8 cellular contexts compared by ENCODE assay signal in the genomic region with DNA sequence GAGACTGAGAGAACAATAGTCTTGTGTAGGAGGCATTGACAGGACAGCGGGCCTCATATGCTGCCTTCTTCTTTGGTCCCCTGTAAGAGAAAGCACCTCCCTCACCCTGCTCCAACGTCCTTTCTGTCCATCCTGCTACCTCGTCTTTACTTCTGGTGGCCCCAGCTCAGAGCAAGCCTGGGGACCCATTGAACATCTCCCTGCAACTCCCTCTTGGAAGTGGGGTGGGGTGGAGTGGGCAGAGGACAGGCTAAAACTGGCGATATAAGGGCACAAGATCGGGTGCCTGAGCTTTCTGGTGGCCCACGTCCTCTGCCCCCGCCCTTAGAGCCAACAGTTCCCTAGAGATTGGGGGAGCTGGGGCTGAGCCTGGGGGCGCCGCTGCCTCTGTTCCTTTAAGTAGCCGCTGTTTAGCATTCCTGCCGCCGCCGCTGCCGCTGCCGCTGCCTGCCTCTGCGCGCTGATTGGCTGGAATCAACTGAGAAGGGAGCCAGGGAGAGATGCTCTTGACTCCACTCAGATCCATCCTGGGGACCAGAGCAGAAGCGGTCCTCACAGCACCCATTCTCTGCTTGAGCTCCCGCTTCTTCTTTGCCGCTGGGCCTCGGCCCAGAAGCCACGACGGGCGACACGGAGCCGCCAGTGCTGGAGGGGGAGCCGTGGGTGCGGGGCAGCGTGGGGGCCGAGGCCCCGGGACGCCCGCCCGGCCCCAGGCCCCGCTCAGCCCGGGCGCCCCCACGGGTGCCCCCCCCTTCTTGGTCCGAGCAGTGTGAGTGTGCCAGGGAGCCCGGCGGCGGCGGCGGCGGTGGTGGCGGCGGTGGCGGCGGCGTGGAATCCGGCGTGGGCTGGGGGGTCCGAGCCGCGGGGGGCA. TPM values are rescaled to one million over a fixed set of nuclear protein-coding genes. Genes with fewer than 3 reads are reported as not detected.
A peak's percentile ranks its signal among the peaks of the same experiment; 100 is the strongest.
DNase-seq lines count a peak whose midpoint lies in the region; ATAC-seq and TF ChIP-seq lines count a peak whose summit lies in the region.

Gene DLG3, plus strand, starts transcription at position 510 of the 871 bp plus-strand sequence. CDS start 367 bp downstream, outside the sequence.

- H3K36me3 ChIP-seq in RWPE2 (ENCODE audit: low read depth) (no peaks in the 10 kb centered on the region), aorta (ENCODE audit: control insufficient read depth in 1 of 2, insufficient read depth in 2 of 2, low read length in 1 of 2) (no peaks in the 10 kb centered on the region)
- no peaks in the 10 kb centered on the region for H3K36me3 ChIP-seq in effector memory CD4-positive, alpha-beta T cell (ENCODE audit: control insufficient read depth, insufficient read depth, low read length)

- H3K27ac ChIP-seq in RWPE2 (ENCODE audit: poor library complexity, severe bottlenecking) = no peak within 1 kb of the TSS
- no peak within 1 kb of the TSS for H3K27ac ChIP-seq in effector memory CD4-positive, alpha-beta T cell (ENCODE audit: insufficient read depth, low read length, poor library complexity, severe bottlenecking)
- no peak within 1 kb of the TSS for H3K27ac ChIP-seq in aorta (ENCODE audit: low read depth in 1 of 2, low read length in 2 of 2)

- H3K27me3 ChIP-seq in RWPE2 (ENCODE audit: insufficient read depth, poor library complexity, severe bottlenecking) (peaks cover 5% of the 10 kb centered on the region), aorta (ENCODE audit: control insufficient read depth in 1 of 2, insufficient read depth in 2 of 2, low read length in 1 of 2) (no peaks in the 10 kb centered on the region)
- H3K27me3 ChIP-seq in effector memory CD4-positive, alpha-beta T cell (replicated peaks; ENCODE audit: control insufficient read depth, insufficient read depth, low read length, poor library complexity, severe bottlenecking) = peaks cover 3% of the 10 kb centered on the region

- H3K4me1 ChIP-seq in RWPE2 (ENCODE audit: insufficient read depth, poor library complexity, severe bottlenecking) = no peaks in the 10 kb centered on the region
- H3K4me1 ChIP-seq in effector memory CD4-positive, alpha-beta T cell (ENCODE audit: control insufficient read depth, insufficient read depth, low read length, poor library complexity, severe bottlenecking) = peaks cover 4% of the 10 kb centered on the region
- no peaks in the 10 kb centered on the region for H3K4me1 ChIP-seq in aorta (ENCODE audit: control insufficient read depth in 1 of 2, insufficient read depth in 2 of 2, low read length in 2 of 2)

- no peak for TF ChIP-seq CTCF in RWPE2 (IDR thresholded peaks at IDR 0.05; ENCODE audit: poor library complexity, severe bottlenecking)

- intact Hi-C loops in aorta (cut with DNase I) = no loop called here

- H3K9me3 ChIP-seq in RWPE2 (ENCODE audit: severe bottlenecking) (no peaks in the 10 kb centered on the region), aorta (ENCODE audit: control insufficient read depth, low read length) (no peaks in the 10 kb centered on the region)
- H3K9me3 ChIP-seq in effector memory CD4-positive, alpha-beta T cell (ENCODE audit: control insufficient read depth, low read length) = no peaks in the 10 kb centered on the region

- WGBS in aorta, 2 donors = 2 to 24% methylated on average over 31 to 55 of the region's 55 CpGs

- H3K4me3 ChIP-seq in RWPE2 (ENCODE audit: severe bottlenecking) (peak within 1 kb of the TSS; percentile 22), aorta (ENCODE audit: low read length in 2 of 2) (peak within 1 kb of the TSS in 1 of 2 donors; percentile 2)
- H3K4me3 ChIP-seq in effector memory CD4-positive, alpha-beta T cell (ENCODE audit: insufficient read depth, low read depth, low read length, poor library complexity, severe bottlenecking) = peak within 1 kb of the TSS; percentile 35

- in situ Hi-C loops in ACHN (cut with HindIII; ENCODE audit: low pct_ligation_motif_present, low pct_unique_long_range_greater_than_20kb, low sequenced_read_pairs) = no loop called here

- peak; percentile 53 for ATAC-seq in GM18511 (IDR thresholded peaks at IDR 0.05; ENCODE audit: unreplicated experiment)
- peak; percentile 85 for ATAC-seq in RWPE2 (ENCODE audit: low read depth)
- peak; percentile 51 for ATAC-seq in aorta (ENCODE audit: low FRiP score)
- ATAC-seq in HG03457 (IDR thresholded peaks at IDR 0.05; ENCODE audit: unreplicated experiment) = no peak

- peak; percentile 24 for DNase-seq in ACHN
- DNase-seq in RWPE2 (ENCODE audit: low spot score) = no peak
- no peak for DNase-seq in effector memory CD4-positive, alpha-beta T cell
- peak; percentile 71 for DNase-seq in midbrain (lab: John Stamatoyannopoulos, UW)
- DNase-seq in aorta = no peak
- DNase-seq in SIG-M5 (lab: John Stamatoyannopoulos, UW) = no peak

RNA-seq across cellular contexts. Expression of gene DLG3, which starts in this region (rescaled TPM):
- total RNA-seq in aorta = 10 to 100 TPM; 22.4 to 22.8 TPM
- 10 to 100 TPM; 16.1 to 17.2 TPM for polyA plus RNA-seq in aorta

Comparison
In these comparisons a context has a peak if more than half of its experiments do, and no peak if none do; other contexts are left out.
1. DNase-seq: peak in ACHN (single experiment) and midbrain (single experiment); none in RWPE2 (single experiment), effector memory CD4-positive, alpha-beta T cell (0 of 3), aorta (0 of 2) and SIG-M5 (single experiment).